8 cellular contexts compared by ENCODE assay signal in genomic region chr17:40121886-40122465, GRCh38. TPM values are rescaled to one million over a fixed set of nuclear protein-coding genes. Genes with fewer than 3 reads are reported as not detected.
DNase-seq lines count a peak whose midpoint lies in the region; ATAC-seq and TF ChIP-seq lines count a peak whose summit lies in the region.

TSS of gene MSL1 (plus strand) at chr17:40121971. CDS start at chr17:40122613, 642 bp downstream.

- peak; percentile 64 for TF ChIP-seq POLR2A in transverse colon (IDR thresholded peaks at IDR 0.05)

- H3K9me3 ChIP-seq in Caco-2: no peaks in the 10 kb centered on the region
- no peaks in the 10 kb centered on the region for H3K9me3 ChIP-seq in T-helper 17 cell (ENCODE audit: control insufficient read depth, low read length, poor library complexity, severe bottlenecking)
- no peaks in the 10 kb centered on the region for H3K9me3 ChIP-seq in transverse colon

- peaks cover 28% of the 10 kb centered on the region for H3F3A ChIP-seq in GM23338 (replicated peaks; ENCODE audit: low read depth)

- no peaks in the 10 kb centered on the region for H3K27me3 Mint-ChIP-seq in Caco-2 (ENCODE audit: insufficient read depth, unreplicated experiment)
- peaks cover 8% of the 10 kb centered on the region for H3K27me3 Mint-ChIP-seq in GM23338 (ENCODE audit: insufficient read depth, low read depth, poor library complexity)
- no peaks in the 10 kb centered on the region for H3K27me3 Mint-ChIP-seq in T-helper 17 cell

- peak within 1 kb of the TSS; percentile 97 for H3K27ac ChIP-seq in GM23338 (ENCODE audit: low read depth)
- peak within 1 kb of the TSS; percentile 96 to 98 (median 98) for H3K27ac ChIP-seq in transverse colon

- ATAC-seq in GM23338: peak; percentile 48
- peak; percentile 78 for ATAC-seq in T-helper 17 cell
- ATAC-seq in left cardiac atrium: peak; percentile 89 to 90

- H3K27ac Mint-ChIP-seq in Caco-2 (ENCODE audit: unreplicated experiment) (peak within 1 kb of the TSS; percentile 62), GM23338 (peak within 1 kb of the TSS; percentile 90), T-helper 17 cell (peak within 1 kb of the TSS; percentile 97)

- TF ChIP-seq CTCF in Caco-2 (IDR thresholded peaks at IDR 0.05; ENCODE audit: insufficient read depth in 1 of 2, low read depth in 1 of 2, low read length in 1 of 2, severe bottlenecking in 1 of 2, unreplicated experiment in 1 of 2): no peak
- TF ChIP-seq CTCF in GM23338 (conservative IDR thresholded peaks at IDR 0.05; ENCODE audit: low read depth in 2 of 2): no peak
- TF ChIP-seq CTCF in transverse colon (IDR thresholded peaks at IDR 0.05): no peak

- H3K36me3 ChIP-seq in Caco-2 (ENCODE audit: control insufficient read depth, insufficient read depth, low read length): peaks cover 3% of the 10 kb centered on the region
- H3K36me3 ChIP-seq in GM23338 (ENCODE audit: insufficient read depth): peaks cover 11% of the 10 kb centered on the region
- peaks cover 0 to 9% (median 4%) of the 10 kb centered on the region in 4 donors for H3K36me3 ChIP-seq in transverse colon

- 1% methylated on average over 23 of the region's 71 CpGs; no CpG with 5 or more reads in 1 of the 2 donors for WGBS in transverse colon (ENCODE audit: low coverage in 1 of 2), 2 donors

- intact Hi-C loops in Caco-2 (cut with micrococcal nuclease; ENCODE audit: unreplicated experiment): loop anchor here (1.0 kb wide), 1 partner anchor 9 kb away; no protein-coding TSS in a partner anchor
- intact Hi-C loops in left cardiac atrium (cut with DNase I): no loop called here
- intact Hi-C loops in posterior vena cava (cut with DNase I): loop anchor here in 1 of 2 donors (5.0 kb wide), 1 partner anchor 45 kb away; no protein-coding TSS in a partner anchor
- intact Hi-C loops in transverse colon (cut with DNase I; ENCODE audit: low total_unique reads): loop anchor here (10.0 kb wide), 1 partner anchor 107 kb away; the partner anchor contains the start of gene CSF3

- H3K4me1 Mint-ChIP-seq in Caco-2 (ENCODE audit: low read depth, unreplicated experiment) (peaks cover 29% of the 10 kb centered on the region), GM23338 (peaks cover 20% of the 10 kb centered on the region), T-helper 17 cell (peaks cover 39% of the 10 kb centered on the region)

- H2AFZ ChIP-seq in GM23338: peak within 1 kb of the TSS; percentile 35

- DNase-seq in Caco-2: peak; percentile 85 to 92
- peak; percentile 84 for DNase-seq in GM23338 (ENCODE audit: low spot score)
- DNase-seq in NCI-H1048 (lab: John Stamatoyannopoulos, UW): peak; percentile 34
- DNase-seq in T-helper 17 cell: peak; percentile 84 to 86 (median 86)
- peak in 52 of 56 donors; percentile 39 to 90 (median 78) for DNase-seq in amygdala (lab: John Stamatoyannopoulos, UW)
- peak; percentile 90 for DNase-seq in left cardiac atrium
- peak; percentile 97 for DNase-seq in posterior vena cava (ENCODE audit: low spot score)
- peak; percentile 91 for DNase-seq in transverse colon

- peak within 1 kb of the TSS; percentile 97 for H3K4me3 Mint-ChIP-seq in Caco-2 (ENCODE audit: unreplicated experiment)
- H3K4me3 Mint-ChIP-seq in GM23338: peak within 1 kb of the TSS; percentile 92
- H3K4me3 Mint-ChIP-seq in T-helper 17 cell: peak within 1 kb of the TSS; percentile 99

- peaks cover 66% of the 10 kb centered on the region for H3K79me2 ChIP-seq in GM23338 (replicated peaks; ENCODE audit: insufficient read depth)

- H3K27me3 ChIP-seq in Caco-2 (replicated peaks; ENCODE audit: control insufficient read depth, insufficient read depth, low read length) (no peaks in the 10 kb centered on the region), GM23338 (ENCODE audit: insufficient read depth) (no peaks in the 10 kb centered on the region), transverse colon (no peaks in the 10 kb centered on the region)

- H4K20me1 ChIP-seq in GM23338 (replicated peaks; ENCODE audit: insufficient read depth): peaks cover 27% of the 10 kb centered on the region

- no TSS peak for BruUV-seq in Caco-2 (replicated peaks; lab: Mats Ljungman, UMichigan)

- peaks cover 47% of the 10 kb centered on the region for H3K36me3 Mint-ChIP-seq in Caco-2 (ENCODE audit: insufficient read depth, unreplicated experiment)
- H3K36me3 Mint-ChIP-seq in GM23338 (ENCODE audit: low read depth): peaks cover 46% of the 10 kb centered on the region
- H3K36me3 Mint-ChIP-seq in T-helper 17 cell (ENCODE audit: low read depth): peaks cover 4% of the 10 kb centered on the region

- CTCF ChIA-PET in Caco-2 (lab: Charles Lee): interaction anchor here (0.6 to 4.5 kb wide), 5 partner anchors 9 to 51 kb away, joined by 3 to 63 read pairs (median 6); partner anchors contain the start of gene NR1D1

- in situ Hi-C loops in transverse colon (cut with MboI; ENCODE audit: low pct_ligation_motif_present in 1 of 4, low pct_unique_long_range_greater_than_20kb in 1 of 4, low sequenced_read_pairs in 3 of 4): no loop called here

- POLR2A ChIA-PET in Caco-2 (lab: Charles Lee): interaction anchor here (0.6 to 3.2 kb wide), 4 partner anchors 8 to 21 kb away, joined by 4 to 56 read pairs (median 9); partner anchors contain the start of genes CASC3 and NR1D1

- H3K4me3 ChIP-seq in Caco-2 (ENCODE audit: low read depth, low read length): peak within 1 kb of the TSS; percentile 78
- peak within 1 kb of the TSS; percentile 98 for H3K4me3 ChIP-seq in GM23338
- H3K4me3 ChIP-seq in transverse colon: peak within 1 kb of the TSS; percentile 88 to 99 (median 95)

- H3K4me1 ChIP-seq in Caco-2 (peaks cover 25% of the 10 kb centered on the region), GM23338 (ENCODE audit: insufficient read depth) (peaks cover 22% of the 10 kb centered on the region), transverse colon (peaks cover 19 to 48% (median 31%) of the 10 kb centered on the region in 4 donors)

- peak within 1 kb of the TSS; percentile 97 for H3K4me2 ChIP-seq in GM23338

- TF ChIP-seq EP300 in transverse colon (IDR thresholded peaks at IDR 0.05; ENCODE audit: low read depth): no peak

- H3K9me2 ChIP-seq in GM23338 (ENCODE audit: insufficient read depth): no peaks in the 10 kb centered on the region

- H3K9me3 Mint-ChIP-seq in Caco-2 (ENCODE audit: unreplicated experiment) (no peaks in the 10 kb centered on the region), GM23338 (no peaks in the 10 kb centered on the region; the same call in 2 of the 3 replicates)

TF ChIP-seq in GM23338, 12 proteins besides CTCF, POLR2A, EP300 and RAD21:
- TF ChIP-seq POLR2AphosphoS5 (IDR thresholded peaks at IDR 0.05; ENCODE audit: low read depth) (peak; percentile 59), EZH2 (IDR thresholded peaks at IDR 0.05; ENCODE audit: low read depth, unreplicated experiment) (no peak)

RNA-seq across cellular contexts. Expression of gene MSL1, which starts in this region (rescaled TPM):
- total RNA-seq in Caco-2 (2022) (82.6 and 86.9 TPM in 2 replicates), T-helper 17 cell (100 to 1,000 TPM; 101 to 106 TPM), left cardiac atrium (10 to 100 TPM; 54.0 to 57.8 TPM), posterior vena cava (10 to 100 TPM; 66.7 to 68.8 TPM), transverse colon (100 to 1,000 TPM in 2 of 4 donors, 10 to 100 TPM in 2; 73.9 to 258 (median 90.6) TPM)
- total RNA-seq in GM23338 (2014; rRNA removed; shearing (Covaris generic)): 52.5 and 56.5 TPM in 2 replicates
- polyA plus RNA-seq in GM23338 (2016; fragmentation: Nextera tagmentation; extraction: Ambion mirVana): 14.3 and 16.2 TPM in 2 replicates

Comparison
In these comparisons a context has a peak if more than half of its experiments do, and no peak if none do; other contexts are left out.
1. Peak in every context shown above with its lines: DNase-seq, ATAC-seq, H3K4me3 ChIP-seq and H3K27ac ChIP-seq.
2. DNase-seq: peak in every context shown above with its lines; median percentile 97 in posterior vena cava; 91 in transverse colon; 90 in left cardiac atrium; 88 in Caco-2; 86 in T-helper 17 cell; 84 in GM23338; 78 in amygdala; 34 in NCI-H1048.
3. intact Hi-C loops: an anchor here in Caco-2 (1.0 kb wide) and transverse colon (10.0 kb wide); none called in left cardiac atrium.